14 cellular contexts compared by ENCODE assay signal in genomic region chr4:152243890-152244595, GRCh38.
A peak's percentile ranks its signal among the peaks of the same experiment; 100 is the strongest.
DNase-seq lines count a peak whose midpoint lies in the region; ATAC-seq and TF ChIP-seq lines count a peak whose summit lies in the region.
"Had no signal": no experiment of that assay in that cellular context is flagged by ENCODE, and none has a peak within 500 bp of the region (broad histone marks: within the 10 kb centered on the region; RNA-seq: fewer than 3 reads in every experiment).

No MANE protein-coding gene starts in this region.

- POLR2A ChIA-PET in MCF 10A (lab: Yijun Ruan, JAX): no interaction called here

- H3K27ac ChIP-seq in left lung: no peak overlapping the region
- no peak overlapping the region for H3K27ac ChIP-seq in substantia nigra (ENCODE audit: low read depth, low read length, poor library complexity, severe bottlenecking)
- H3K27ac ChIP-seq: C4-2B had no signal

- TF ChIP-seq CTCF in cardiac fibroblast (IDR thresholded peaks at IDR 0.05; ENCODE audit: low read depth, low read length): no peak
- TF ChIP-seq CTCF in left lung (IDR thresholded peaks at IDR 0.05): no peak
- no peak for TF ChIP-seq CTCF in MCF 10A (IDR thresholded peaks at IDR 0.05; ENCODE audit: unreplicated experiment)

- intact Hi-C loops in left lung (cut with DNase I): no loop called here
- intact Hi-C loops in MCF 10A (cut with micrococcal nuclease): no loop called here

- H3K4me1 Mint-ChIP-seq in MCF 10A (ENCODE audit: insufficient read depth, unreplicated experiment): peaks cover 9% of the 10 kb centered on the region

- H3K27ac Mint-ChIP-seq in MCF 10A (ENCODE audit: low read depth, unreplicated experiment): no peak overlapping the region
- H3K27ac Mint-ChIP-seq: activated T-helper 1 cell treated with anti-CD3 and anti-CD28 coated beads, Interleukin-12 subunit alpha, Interleukin-12 subunit beta, Interleukin-2, Interleukin-4 antibody, amounts not matched to agents 30 ng/mL and 10 ng/mL and 1 ng/mL, durations not matched to agents 14 hours and 24 hours and 36 hours; WTC11 had no signal

- no peaks in the 10 kb centered on the region for H3K9me3 ChIP-seq in left lung
- H3K9me3 ChIP-seq: HAP-1 had no signal

- CTCF ChIA-PET in MCF 10A (lab: Yijun Ruan, JAX): interaction anchor here (0.6 kb wide), 1 partner anchor 64 kb away, joined by 3 read pairs; no protein-coding TSS in a partner anchor

- H3K4me3 ChIP-seq in cardiac fibroblast (replicated peaks in 1 of 2; ENCODE audit: low read depth in 2 of 2, low read length in 2 of 2): no peak overlapping the region
- H3K4me3 ChIP-seq in left lung: no peak overlapping the region
- H3K4me3 ChIP-seq: HAP-1 had no signal

- H3K36me3 ChIP-seq in left lung: no peaks in the 10 kb centered on the region
- H3K36me3 ChIP-seq: HAP-1 had no signal

- peak; percentile 13 for DNase-seq in stimulated activated CD4-positive, alpha-beta T cell treated with anti-CD3 and anti-CD28 coated beads, Interleukin-2, amount 100 ng/mL, for 4 hours (ENCODE audit: low read depth)
- no peak for DNase-seq in stimulated activated CD4-positive, alpha-beta T cell treated with anti-CD3 and anti-CD28 coated beads, Interleukin-4, amount 100 ng/mL, for 24 hours
- DNase-seq in cardiac fibroblast (ENCODE audit: low read depth in 2 of 2) (peak; percentile 52 to 57), left lung (peak in 1 of 2 donors; percentile 45), MCF 10A (ENCODE audit: unreplicated experiment) (no peak), HK-2 (ENCODE audit: unreplicated experiment) (no peak), substantia nigra (lab: John Stamatoyannopoulos, UW) (no peak)
- DNase-seq: NCI-H345, SIG-M5 had no signal

- H3K36me3 Mint-ChIP-seq in MCF 10A (ENCODE audit: insufficient read depth, unreplicated experiment): no peaks in the 10 kb centered on the region
- H3K36me3 Mint-ChIP-seq: WTC11 had no signal

- peaks cover 8% of the 10 kb centered on the region for H3K9me3 Mint-ChIP-seq in MCF 10A (ENCODE audit: unreplicated experiment)
- H3K9me3 Mint-ChIP-seq: WTC11 had no signal

- H3K27me3 ChIP-seq in left lung: no peaks in the 10 kb centered on the region

- ATAC-seq in left lung (peak; percentile 87), GM18909 (IDR thresholded peaks at IDR 0.05; ENCODE audit: poor library complexity, unreplicated experiment) (no peak)
- ATAC-seq: WTC11 had no signal

- H3K4me1 ChIP-seq in left lung: peaks cover 7 to 16% of the 10 kb centered on the region in 2 donors
- H3K4me1 ChIP-seq: HAP-1 had no signal

- H3K4me3 Mint-ChIP-seq in MCF 10A (ENCODE audit: unreplicated experiment): no peak overlapping the region
- H3K4me3 Mint-ChIP-seq: activated T-helper 1 cell treated with anti-CD3 and anti-CD28 coated beads, Interleukin-12 subunit alpha, Interleukin-12 subunit beta, Interleukin-2, Interleukin-4 antibody, amounts not matched to agents 30 ng/mL and 10 ng/mL and 1 ng/mL, durations not matched to agents 14 hours and 24 hours and 36 hours; WTC11 had no signal

- BruUV-seq in MCF 10A (replicated peaks; lab: Mats Ljungman, UMichigan): no TSS peak

- H3K27me3 Mint-ChIP-seq in MCF 10A (ENCODE audit: insufficient read depth, unreplicated experiment): no peaks in the 10 kb centered on the region

Comparison
In these comparisons a context has a peak if more than half of its experiments do, and no peak if none do; other contexts are left out.
1. DNase-seq: peak in stimulated activated CD4-positive, alpha-beta T cell treated with anti-CD3 and anti-CD28 coated beads, Interleukin-2, amount 100 ng/mL, for 4 hours (single experiment) and cardiac fibroblast (2 of 2); none in stimulated activated CD4-positive, alpha-beta T cell treated with anti-CD3 and anti-CD28 coated beads, Interleukin-4, amount 100 ng/mL, for 24 hours (single experiment), MCF 10A (single experiment), HK-2 (single experiment) and substantia nigra (0 of 49).